Comparison of ENCODE assay signal across 8 cellular contexts in the genomic region with DNA sequence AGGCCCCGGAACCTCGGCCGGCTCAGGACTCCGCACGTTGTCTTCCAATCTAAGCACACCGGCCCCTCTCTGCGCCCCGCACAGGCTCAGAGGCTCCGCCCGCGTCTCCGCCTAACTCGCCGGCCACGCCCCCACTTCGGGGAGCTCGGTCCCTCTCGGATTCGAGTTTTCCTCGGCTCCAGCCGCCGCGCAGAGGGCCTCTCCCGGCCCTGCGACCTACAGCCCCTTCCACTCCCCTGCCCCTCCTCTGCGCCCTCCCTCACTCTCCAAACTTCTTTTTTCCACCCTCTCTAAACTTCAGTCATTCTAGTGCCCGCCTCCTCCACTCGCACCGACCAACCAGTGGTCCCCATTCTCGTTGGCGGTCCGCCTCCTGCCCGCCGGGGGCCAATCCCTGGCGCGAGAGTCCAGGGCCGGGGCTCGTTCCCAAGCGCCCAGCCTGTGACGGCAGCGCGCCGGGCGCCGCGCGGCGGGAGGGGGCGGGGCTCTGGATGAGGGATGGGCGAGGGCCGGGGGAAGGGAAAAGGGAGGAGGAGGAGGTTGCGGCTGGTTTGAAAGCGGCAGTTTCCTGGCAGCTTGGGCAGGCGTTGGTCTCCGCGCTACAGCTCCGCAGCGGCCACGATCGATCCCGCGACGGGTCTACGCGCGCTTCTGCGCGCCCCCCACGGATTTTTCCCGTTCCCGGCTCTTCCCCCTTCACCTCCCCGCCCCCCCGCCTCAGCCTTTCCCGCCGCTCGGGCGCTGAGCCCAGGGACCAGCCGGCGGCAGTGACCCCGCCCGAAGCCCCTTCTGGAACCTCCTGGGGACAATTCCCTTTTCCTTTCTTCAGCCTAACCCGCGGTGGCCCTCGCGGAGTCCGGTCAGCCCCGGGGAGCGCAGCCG. TPM values are rescaled to one million over a fixed set of nuclear protein-coding genes. Genes with fewer than 3 reads are reported as not detected.
DNase-seq lines count a peak whose midpoint lies in the region; ATAC-seq, FAIRE-seq and TF ChIP-seq lines count a peak whose summit lies in the region.

A gene (plus strand): TSS at position 563 of the 882 bp plus-strand sequence. CDS start 519 bp downstream, outside the sequence.

- H3K4me2 ChIP-seq in HepG2 (ENCODE audit: low read depth, low read length), result peak within 1 kb of the TSS; percentile 98

- FAIRE-seq in HepG2 (lab: Jason Lieb, UNC), result peak; percentile 88

- intact Hi-C loops in HepG2 (cut with micrococcal nuclease; ENCODE audit: unreplicated experiment), result loop anchor here (2.0 kb wide), 1 partner anchor 243 kb away; no protein-coding TSS in a partner anchor

- BruUV-seq in HepG2 (replicated peaks; lab: Mats Ljungman, UMichigan), result no TSS peak

- CTCF ChIA-PET in BJ (lab: Yijun Ruan, JAX) (interaction anchor here (1.0 kb wide), 1 partner anchor 18 kb away, joined by 3 read pairs; no protein-coding TSS in a partner anchor), HepG2 (lab: Yijun Ruan, JAX; ENCODE audit: low intra/inter-chr PET ratio, low total read pairs) (interaction anchor here (0.8 kb wide), 1 partner anchor 317 kb away, joined by 3 read pairs; a partner anchor contains a TSS)

- in situ Hi-C loops in HepG2 (cut with HindIII; ENCODE audit: extremely low pct_ligation_motif_present, low pct_unique_long_range_greater_than_20kb), result loop anchor here (10.0 kb wide), 1 partner anchor 245 kb away; no protein-coding TSS in a partner anchor

- TF ChIP-seq RAD21 in HepG2 (CRISPR knock-in tag; IDR thresholded peaks at IDR 0.05), result peak; percentile 42

- 1% methylated on average over 24 of the region's 89 CpGs for WGBS in HepG2 (ENCODE audit: low lambda C conversion rate)

- ATAC-seq in GM19351 (IDR thresholded peaks at IDR 0.05; ENCODE audit: unreplicated experiment), result peak; percentile 97
- ATAC-seq in HG03520 (IDR thresholded peaks at IDR 0.05; ENCODE audit: unreplicated experiment), result peak; percentile 97
- peak; percentile 90 for ATAC-seq in HepG2

- peak within 1 kb of the TSS; percentile 86 for H3K27ac ChIP-seq in HepG2 (ENCODE audit: extremely low read length, insufficient read depth, low read length)

- TF ChIP-seq EP300 in HepG2 (IDR thresholded peaks at IDR 0.05; ENCODE audit: low read depth in 2 of 2, low read length in 2 of 2), result no peak
- no peak for TF ChIP-seq EP300 in HepG2 (CRISPR knock-in tag; IDR thresholded peaks at IDR 0.05; ENCODE audit: borderline replicate concordance)

- H3K4me3 ChIP-seq in BJ (ENCODE audit: low read depth, low read length), result peak within 1 kb of the TSS; percentile 91
- peak within 1 kb of the TSS; percentile 76 to 89 (median 77) for H3K4me3 ChIP-seq in HepG2 (replicated peaks in 1 of 3; ENCODE audit: insufficient read depth in 1 of 3, low read depth in 2 of 3, low read length in 3 of 3)

- peaks cover 38% of the 10 kb centered on the region for H3K4me1 ChIP-seq in HepG2 (ENCODE audit: insufficient read depth, low read length)

- H3K27me3 ChIP-seq in BJ (ENCODE audit: control insufficient read depth, insufficient read depth, low read length), result no peaks in the 10 kb centered on the region
- no peaks in the 10 kb centered on the region; a peak in 1 of 5 replicates for H3K27me3 ChIP-seq in HepG2 (ENCODE audit: control insufficient read depth in 1 of 2, insufficient read depth in 2 of 2, low read length in 2 of 2)

- H3K9ac ChIP-seq in HepG2 (ENCODE audit: insufficient read depth, low read depth, low read length), result peak within 1 kb of the TSS; percentile 84

- H4K20me1 ChIP-seq in HepG2 (ENCODE audit: insufficient read depth, low read length), result peaks cover 5% of the 10 kb centered on the region; the same call in 1 of the 2 replicates

- no peak for TF ChIP-seq CTCF in BJ (IDR thresholded peaks at IDR 0.05; ENCODE audit: insufficient read depth, low read depth, low read length)
- peak; percentile 29; the same call in 1 of the 2 replicates for TF ChIP-seq CTCF in HepG2 (CRISPR knock-in tag; IDR thresholded peaks at IDR 0.05)

- POLR2A ChIA-PET in BJ (lab: Charles Lee) (interaction anchor here (0.6 to 1.0 kb wide), 2 partner anchors 26 to 370 kb away, joined by 4 to 5 read pairs; no protein-coding TSS in a partner anchor), HepG2 (lab: Yijun Ruan, JAX) (interaction anchor here (0.7 to 1.3 kb wide), 8 partner anchors 12 to 173 kb away, joined by 3 to 5 read pairs (median 3); no protein-coding TSS in a partner anchor)

- TF ChIP-seq POLR2A in HepG2 (IDR thresholded peaks at IDR 0.05; ENCODE audit: insufficient read depth in 1 of 2, low read depth in 2 of 2, low read length in 2 of 2), result peak; percentile 85 to 92

- peak; percentile 90 for DNase-seq in BJ (ENCODE audit: low read depth)
- DNase-seq in NCI-H69 (lab: John Stamatoyannopoulos, UW), result peak; percentile 97
- DNase-seq in activated CD4-positive, alpha-beta T cell treated with anti-CD3 and anti-CD28 coated beads, Interleukin-2, amount 50 U/mL, for 4 hours, result peak; percentile 90
- DNase-seq in dermis blood vessel endothelial cell, result peak; percentile 99
- peak; percentile 96 for DNase-seq in HepG2 (ENCODE audit: low spot score)
- peak; percentile 95 for DNase-seq in stimulated activated CD4-positive, alpha-beta T cell treated with anti-CD3 and anti-CD28 coated beads, Interleukin-2, amount 100 ng/mL, for 48 hours

- no peaks in the 10 kb centered on the region for H3K9me3 ChIP-seq in HepG2 (ENCODE audit: low read length)

- peaks cover 45% of the 10 kb centered on the region for H3K79me2 ChIP-seq in HepG2 (ENCODE audit: insufficient read depth, low read length)

- peak within 1 kb of the TSS; percentile 95 for H2AFZ ChIP-seq in HepG2 (ENCODE audit: low read length)

- H3K36me3 ChIP-seq in BJ (ENCODE audit: control insufficient read depth, insufficient read depth, low read length) (no peaks in the 10 kb centered on the region), HepG2 (replicated peaks in 1 of 2; ENCODE audit: control insufficient read depth in 1 of 2, insufficient read depth in 2 of 2, low read length in 2 of 2) (no peaks in the 10 kb centered on the region)

TF ChIP-seq in HepG2, 621 proteins besides CTCF, POLR2A, EP300 and RAD21 (continues in another document):
- TF ChIP-seq SIX4 (CRISPR knock-in tag; IDR thresholded peaks at IDR 0.05) (no peak), ZZZ3 (CRISPR knock-in tag; IDR thresholded peaks at IDR 0.05; ENCODE audit: borderline replicate concordance) (no peak), FLYWCH1 (CRISPR knock-in tag; IDR thresholded peaks at IDR 0.05) (no peak), CCAR2 (optimal IDR thresholded peaks at IDR 0.05; ENCODE audit: low read depth, low read length) (no peak), ZNF24 (IDR thresholded peaks at IDR 0.05) (no peak), ARHGAP35 (CRISPR knock-in tag; IDR thresholded peaks at IDR 0.05; ENCODE audit: borderline replicate concordance) (no peak; the same call in 1 of the 2 replicates), REPIN1 (CRISPR knock-in tag; IDR thresholded peaks at IDR 0.05; ENCODE audit: borderline replicate concordance, low read depth) (peak; percentile 27; the same call in 1 of the 2 replicates), ZNF652 (CRISPR knock-in tag; IDR thresholded peaks at IDR 0.05; ENCODE audit: borderline replicate concordance, low read depth) (no peak), CBX5 (CRISPR knock-in tag; IDR thresholded peaks at IDR 0.05; ENCODE audit: borderline replicate concordance) (no peak), SNAI1 (CRISPR knock-in tag; IDR thresholded peaks at IDR 0.05; ENCODE audit: borderline replicate concordance) (no peak), KLF11 (CRISPR knock-in tag; IDR thresholded peaks at IDR 0.05) (no peak), MZF1 (CRISPR knock-in tag; IDR thresholded peaks at IDR 0.05; ENCODE audit: borderline replicate concordance) (no peak)
- TF ChIP-seq, protein P1, sequence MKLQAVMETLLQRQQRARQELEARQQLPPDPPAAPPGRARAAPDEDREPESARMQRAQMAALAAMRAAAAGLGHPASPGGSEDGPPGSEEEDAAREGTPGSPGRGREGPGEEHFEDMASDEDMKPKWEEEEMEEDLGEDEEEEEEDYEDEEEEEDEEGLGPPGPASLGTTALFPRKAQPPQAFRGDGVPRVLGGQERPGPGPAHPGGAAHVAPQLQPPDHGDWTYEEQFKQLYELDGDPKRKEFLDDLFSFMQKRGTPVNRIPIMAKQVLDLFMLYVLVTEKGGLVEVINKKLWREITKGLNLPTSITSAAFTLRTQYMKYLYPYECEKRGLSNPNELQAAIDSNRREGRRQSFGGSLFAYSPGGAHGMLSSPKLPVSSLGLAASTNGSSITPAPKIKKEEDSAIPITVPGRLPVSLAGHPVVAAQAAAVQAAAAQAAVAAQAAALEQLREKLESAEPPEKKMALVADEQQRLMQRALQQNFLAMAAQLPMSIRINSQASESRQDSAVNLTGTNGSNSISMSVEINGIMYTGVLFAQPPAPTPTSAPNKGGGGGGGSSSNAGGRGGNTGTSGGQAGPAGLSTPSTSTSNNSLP (IDR thresholded peaks at IDR 0.05; ENCODE audit: low read depth, low read length), result no peak; the same call in 1 of the 2 replicates

RNA-seq across cellular contexts. Expression of the gene that starts here (rescaled TPM):
- polyA plus RNA-seq in BJ (2011; rRNA removed) (1.9 and 2.4 TPM in 2 replicates), HepG2 (2011; rRNA removed) (3.8 and 4.0 TPM in 2 replicates)
- 3.6 and 6.1 TPM in 2 replicates for polyA minus RNA-seq in BJ (2011; rRNA and poly(A)+ RNA removed)
- total RNA-seq in dermis blood vessel endothelial cell (13.4 and 15.6 TPM in 2 replicates), HepG2 (2016; rRNA removed; fragmentation: Illumina TruSeq; extraction: Trizol) (11.3 and 11.8 TPM in 2 replicates)
- 2.4 and 2.5 TPM in 2 replicates for total RNA-seq in HepG2 (2016; cell fraction: cytosol; rRNA removed; fragmentation: Illumina TruSeq; extraction: Trizol; ENCODE audit: low read depth)
- 10.8 and 10.9 TPM in 2 replicates for total RNA-seq in HepG2 (2016; cell fraction: insoluble cytoplasmic fraction; rRNA removed; fragmentation: Illumina TruSeq; extraction: Trizol)
- 5.3 and 5.6 TPM in 2 replicates for total RNA-seq in HepG2 (2016; cell fraction: membrane; rRNA removed; fragmentation: Illumina TruSeq; extraction: Trizol)
- 18.0 and 21.7 TPM in 2 replicates for total RNA-seq in HepG2 (2016; cell fraction: nucleus; rRNA removed; fragmentation: Illumina TruSeq; extraction: Trizol)
- 1.9 and 3.0 TPM in 2 replicates for polyA plus RNA-seq in HepG2 (2011; cell fraction: cytosol; rRNA removed)
- polyA plus RNA-seq in HepG2 (2011; cell fraction: nucleus; rRNA removed), result 4.6 and 4.7 TPM in 2 replicates
- 6.0 and 6.8 TPM in 2 replicates for polyA plus RNA-seq in HepG2 (2012)
- 0.72 and 1.0 TPM in 2 replicates for polyA plus RNA-seq in HepG2 (2016; cell fraction: cytosol; fragmentation: Illumina TruSeq; extraction: Trizol; ENCODE audit: low read depth)
- 8.4 TPM in 2 replicates for polyA plus RNA-seq in HepG2 (2016; cell fraction: insoluble cytoplasmic fraction; fragmentation: Illumina TruSeq; extraction: Trizol; ENCODE audit: low read depth)
- 1.9 and 2.3 TPM in 2 replicates for polyA plus RNA-seq in HepG2 (2016; cell fraction: membrane; fragmentation: Illumina TruSeq; extraction: Trizol; ENCODE audit: low read depth)
- polyA plus RNA-seq in HepG2 (2016; cell fraction: nucleus; fragmentation: Illumina TruSeq; extraction: Trizol; ENCODE audit: insufficient read depth, low read depth), result 6.9 and 7.8 TPM in 2 replicates
- 10.8 and 19.5 TPM in 2 replicates for polyA minus RNA-seq in HepG2 (2011; rRNA and poly(A)+ RNA removed; ENCODE audit: low replicate concordance)
- 6.1 and 7.5 TPM in 2 replicates for polyA minus RNA-seq in HepG2 (2011; cell fraction: cytosol; rRNA and poly(A)+ RNA removed)
- polyA minus RNA-seq in HepG2 (2011; cell fraction: nucleus; rRNA and poly(A)+ RNA removed), result 57.9 and 58.3 TPM in 2 replicates

Comparison
In these comparisons a context has a peak if more than half of its experiments do, and no peak if none do; other contexts are left out.
1. Peak in every context shown above with its lines: DNase-seq, ATAC-seq, H3K4me3 ChIP-seq and H3K27ac ChIP-seq.